Comparison of ENCODE assay signal across 8 cellular contexts in the genomic region with DNA sequence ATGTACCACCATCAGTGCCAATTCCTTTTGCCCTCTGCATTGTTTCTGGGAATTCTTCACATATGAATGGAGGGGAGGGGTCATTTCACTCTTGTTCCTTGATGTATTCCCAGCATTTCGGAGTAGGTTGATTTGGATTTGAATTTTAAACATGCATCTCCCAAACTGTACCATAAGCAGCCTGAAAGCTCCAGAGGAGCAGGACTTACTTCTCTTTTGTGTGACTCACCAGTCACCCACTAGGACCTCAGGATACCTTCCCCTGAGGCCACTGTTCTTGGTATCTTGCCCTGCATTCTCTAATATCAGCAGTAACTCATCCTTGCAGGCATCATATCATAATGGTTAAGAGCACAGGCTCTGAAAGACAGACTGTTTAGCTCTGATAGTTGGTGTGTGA. TPM values are rescaled to one million over a fixed set of nuclear protein-coding genes. Genes with fewer than 3 reads are reported as not detected.
DNase-seq lines count a peak whose midpoint lies in the region; ATAC-seq and TF ChIP-seq lines count a peak whose summit lies in the region.

No MANE protein-coding gene starts in this region.

- TF ChIP-seq CTCF in HFF-Myc (IDR thresholded peaks at IDR 0.05; ENCODE audit: low read depth, low read length, missing control alignments) (no peak), WERI-Rb-1 (IDR thresholded peaks at IDR 0.05; ENCODE audit: low read depth, low read length) (no peak), spleen (IDR thresholded peaks at IDR 0.05 in 8 of 11, conservative IDR thresholded peaks at IDR 0.05 in 3 of 11) (no peak)

- H3K36me3 ChIP-seq in WERI-Rb-1 (peaks cover 58% of the 10 kb centered on the region), spleen (peaks cover 0 to 53% (median 31%) of the 10 kb centered on the region in 6 donors)

- intact Hi-C loops in right cardiac atrium (cut with DNase I): no loop called here
- intact Hi-C loops in spleen (cut with DNase I; ENCODE audit: low total_unique reads): no loop called here

- WGBS in right cardiac atrium: 79% methylated on average over 1 of the region's 1 CpG
- 70 to 91% (median 74%) methylated on average over 1 of the region's 1 CpG for WGBS in spleen, 5 donors

- H3K4me3 ChIP-seq in HFF-Myc (replicated peaks; ENCODE audit: low read depth, low read length) (peak overlapping the region; percentile 100), WERI-Rb-1 (ENCODE audit: low read depth, low read length) (peak overlapping the region; percentile 98), right cardiac atrium (ENCODE audit: low read length) (peak overlapping the region; percentile 98), spleen (peak overlapping the region; percentile 76 to 99 (median 89))

- DNase-seq in HFF-Myc (ENCODE audit: extremely low read depth, low read depth) (no peak), WERI-Rb-1 (no peak), right cardiac atrium (no peak), spleen (no peak), NCI-H1694 (lab: John Stamatoyannopoulos, UW) (no peak), NCI-H748 treated with DMSO at 0.1 percent for 48 hours (lab: John Stamatoyannopoulos, UW) (no peak)
- no peak for DNase-seq in activated CD4-positive, CD25-positive, alpha-beta regulatory T cell treated with anti-CD3 and anti-CD28 coated beads, Interleukin-2, amount 50 U/mL, for 72 hours

- no peak for ATAC-seq in right cardiac atrium
- no peak for ATAC-seq in HG02623 (IDR thresholded peaks at IDR 0.05; ENCODE audit: unreplicated experiment)

- H3K27me3 ChIP-seq in WERI-Rb-1 (ENCODE audit: insufficient read depth, low read depth, severe bottlenecking) (no peaks in the 10 kb centered on the region), right cardiac atrium (ENCODE audit: control insufficient read depth, insufficient read depth) (no peaks in the 10 kb centered on the region), spleen (replicated peaks in 1 of 7) (no peaks in the 10 kb centered on the region)

- H3K27ac ChIP-seq in WERI-Rb-1 (peak overlapping the region; percentile 90), right cardiac atrium (ENCODE audit: low read length) (no peak overlapping the region), spleen (peak overlapping the region in 6 of 8 donors; percentile 90 to 96 (median 93))

- no peak for TF ChIP-seq POLR2A in spleen (IDR thresholded peaks at IDR 0.05)

- H3K4me1 ChIP-seq in right cardiac atrium (ENCODE audit: control insufficient read depth, insufficient read depth, low read length): peaks cover 4% of the 10 kb centered on the region
- H3K4me1 ChIP-seq in spleen: peaks cover 23 to 66% (median 37%) of the 10 kb centered on the region in 6 donors

- no peaks in the 10 kb centered on the region for H3K9me3 ChIP-seq in WERI-Rb-1 (ENCODE audit: severe bottlenecking)
- no peaks in the 10 kb centered on the region for H3K9me3 ChIP-seq in right cardiac atrium (ENCODE audit: control insufficient read depth, low read length)
- no peaks in the 10 kb centered on the region for H3K9me3 ChIP-seq in spleen

RNA-seq across cellular contexts. Expression of gene MRPL2, which starts 0.7 kb away (rescaled TPM):
- total RNA-seq in right cardiac atrium (10 to 100 TPM; 83.2 to 94.2 (median 87.8) TPM), spleen (10 to 100 TPM; 11.0 to 43.4 (median 31.0) TPM)
- polyA plus RNA-seq in right cardiac atrium (92.7 TPM), spleen (10 to 100 TPM; 47.9 to 53.9 (median 52.7) TPM)

RNA-seq across cellular contexts. Expression of gene KLC4, which starts 0.9 kb away (rescaled TPM):
- 10 to 100 TPM; 36.9 to 51.2 (median 40.1) TPM for total RNA-seq in right cardiac atrium
- 32.4 TPM for polyA plus RNA-seq in right cardiac atrium
- total RNA-seq in spleen: 10 to 100 TPM; 19.6 to 27.0 (median 21.5) TPM
- 10 to 100 TPM; 13.2 to 20.0 (median 19.2) TPM for polyA plus RNA-seq in spleen

RNA-seq across cellular contexts. Expression of gene CUL7, which starts 4.9 kb away (rescaled TPM):
- total RNA-seq in right cardiac atrium (1 to 10 TPM; 6.7 to 9.6 (median 9.2) TPM), spleen (10 to 100 TPM; 11.8 to 23.1 (median 13.7) TPM)
- polyA plus RNA-seq in right cardiac atrium (4.5 TPM), spleen (1 to 10 TPM; 3.6 to 7.7 (median 4.9) TPM)

RNA-seq across cellular contexts. Expression of gene PTK7, which starts 17.6 kb away (rescaled TPM):
- 1 to 10 TPM; 5.8 to 9.4 (median 8.2) TPM for total RNA-seq in right cardiac atrium
- polyA plus RNA-seq in right cardiac atrium: 4.1 TPM
- 10 to 100 TPM; 20.4 to 66.4 (median 35.1) TPM for total RNA-seq in spleen
- 10 to 100 TPM in 1 of 3 donors, 1 to 10 TPM in 2; 6.0 to 13.0 (median 8.7) TPM for polyA plus RNA-seq in spleen

RNA-seq across cellular contexts. Expression of gene RRP36, which starts 37.1 kb away (rescaled TPM):
- total RNA-seq in right cardiac atrium (10 to 100 TPM; 28.2 to 34.3 (median 29.6) TPM), spleen (10 to 100 TPM; 34.9 to 63.4 (median 43.8) TPM)
- polyA plus RNA-seq in right cardiac atrium (27.2 TPM), spleen (10 to 100 TPM; 32.0 to 39.5 (median 32.3) TPM)
